Comparison of ENCODE assay signal across 19 cellular contexts in the genomic region with DNA sequence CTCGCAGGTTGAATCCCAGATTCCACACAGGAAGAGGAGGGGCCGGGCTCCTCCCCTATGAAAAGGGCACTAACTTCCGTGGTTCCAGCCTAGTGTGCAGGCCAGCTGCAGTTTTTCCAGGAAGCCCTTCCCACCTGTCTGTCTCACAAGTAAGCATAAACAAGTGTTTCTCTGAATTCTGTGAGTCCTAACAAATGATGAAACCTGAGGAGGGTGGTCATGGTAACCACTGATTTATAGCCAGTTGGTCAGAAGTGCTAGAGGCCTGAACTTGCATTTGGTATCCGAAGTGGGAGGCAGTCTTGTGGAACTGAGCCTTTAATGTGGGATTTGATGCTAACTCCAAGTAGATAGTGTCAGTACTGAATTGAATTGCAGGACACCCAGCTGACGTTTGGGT. TPM values are rescaled to one million over a fixed set of nuclear protein-coding genes. Genes with fewer than 3 reads are reported as not detected.
DNase-seq lines count a peak whose midpoint lies in the region; ATAC-seq, FAIRE-seq and TF ChIP-seq lines count a peak whose summit lies in the region.
"Had no signal": no experiment of that assay in that cellular context is flagged by ENCODE, and none has a peak within 500 bp of the region (broad histone marks: within the 10 kb centered on the region; RNA-seq: fewer than 3 reads in every experiment).

No MANE protein-coding gene starts in this region.

- peak in 1 of 2 experiments; percentile 68; a peak in 2 of 4 replicates for TF ChIP-seq EP300 in GM12878 (IDR thresholded peaks at IDR 0.05; ENCODE audit: borderline replicate concordance in 1 of 2, control insufficient read depth in 1 of 2, low read depth in 2 of 2, low read length in 2 of 2)

- in situ Hi-C loops in GM12878 (cut with MboI): no loop called here

- RAD21 ChIA-PET in GM12878 (lab: Charles Lee; ENCODE audit: unreplicated experiment): interaction anchor here (0.5 to 6.6 kb wide), 4 partner anchors 14 to 143 kb away, joined by 3 to 81 read pairs (median 4); no protein-coding TSS in a partner anchor

- no peaks in the 10 kb centered on the region for H3K9me3 ChIP-seq in GM12878 (replicated peaks; ENCODE audit: control insufficient read depth, insufficient read depth, low read length)
- H3K9me3 ChIP-seq: adrenal gland had no signal

- CTCF ChIA-PET in GM12878 (lab: Yijun Ruan, JAX): interaction anchor here (0.8 to 9.1 kb wide), 4 partner anchors 15 to 176 kb away, joined by 3 to 129 read pairs (median 26); no protein-coding TSS in a partner anchor

- TF ChIP-seq RAD21 in GM12878 (IDR thresholded peaks at IDR 0.05; ENCODE audit: insufficient read depth, low read depth, low read length): no peak

- H4K20me1 ChIP-seq in GM12878 (ENCODE audit: control insufficient read depth, insufficient read depth): no peaks in the 10 kb centered on the region

- no peak overlapping the region for H3K27ac ChIP-seq in GM12878 (ENCODE audit: control insufficient read depth, insufficient read depth)
- H3K27ac ChIP-seq: adrenal gland, dorsolateral prefrontal cortex had no signal

- POLR2A ChIA-PET in GM12878 (lab: Charles Lee): no interaction called here

- H2AFZ ChIP-seq in GM12878 (ENCODE audit: control insufficient read depth, low read depth, low read length): no peak overlapping the region

- no peaks in the 10 kb centered on the region for H3K36me3 ChIP-seq in GM12878 (ENCODE audit: control insufficient read depth in 2 of 2, insufficient read depth in 2 of 2, low read length in 1 of 2)
- H3K36me3 ChIP-seq: adrenal gland had no signal

- FAIRE-seq in GM12878 (lab: Jason Lieb, UNC): no peak
- FAIRE-seq: GM12892, small intestine had no signal

- SMC1A ChIA-PET in GM12878 (lab: Charles Lee; ENCODE audit: uncharacterized antibody, unreplicated experiment): interaction anchor here (0.6 to 6.2 kb wide), 3 partner anchors 16 to 564 kb away, joined by 3 to 89 read pairs (median 23); no protein-coding TSS in a partner anchor

- H3K4me1 ChIP-seq in GM12878 (ENCODE audit: control insufficient read depth, insufficient read depth, low read length): no peaks in the 10 kb centered on the region

- no peak for TF ChIP-seq CTCF in GM12878 (IDR thresholded peaks at IDR 0.05 in 2 of 3, conservative IDR thresholded peaks at IDR 0.05 in 1 of 3; ENCODE audit: control insufficient read depth in 2 of 3, extremely low read depth in 1 of 3, insufficient read depth in 1 of 3, low read depth in 3 of 3, low read length in 3 of 3)
- TF ChIP-seq CTCF in omental fat pad (IDR thresholded peaks at IDR 0.05): no peak

- no peak overlapping the region for H3K4me3 ChIP-seq in GM12878
- H3K4me3 ChIP-seq: adrenal gland, dorsolateral prefrontal cortex had no signal

- no peak overlapping the region for H3K9ac ChIP-seq in GM12878 (ENCODE audit: control insufficient read depth, insufficient read depth, low read length)

- no peaks in the 10 kb centered on the region for H3K79me2 ChIP-seq in GM12878 (ENCODE audit: control insufficient read depth, insufficient read depth, low read length)

- BruUV-seq in GM12878 (replicated peaks; lab: Mats Ljungman, UMichigan): no TSS peak

- TF ChIP-seq POLR2A in GM12878 (IDR thresholded peaks at IDR 0.05; ENCODE audit: low read depth, low read length): no peak

- 0% methylated on average over 5 of the region's 5 CpGs for WGBS in GM12878 (ENCODE audit: insufficient coverage, insufficient replicate concordance, low lambda C conversion rate, missing lambda C conversion rate)

- DNase-seq in DMS53 (lab: John Stamatoyannopoulos, UW): peak; percentile 78
- DNase-seq in NCI-H524 (lab: John Stamatoyannopoulos, UW): peak; percentile 91 to 96
- no peak for DNase-seq in GM12878 (ENCODE audit: low read depth, low spot score)
- DNase-seq in omental fat pad (ENCODE audit: low spot score): no peak
- DNase-seq in GOT3 (lab: John Stamatoyannopoulos, UW): no peak
- no peak for DNase-seq in NCI-H1694 (lab: John Stamatoyannopoulos, UW)
- DNase-seq: adrenal gland; COR-L47; dorsolateral prefrontal cortex; left ventricle myocardium superior; NCI-H2081; small intestine; stimulated activated CD4-positive, alpha-beta T cell treated with anti-CD3 and anti-CD28 coated beads, Interleukin-4, amount 100 ng/mL, for 24 hours; T-helper 17 cell had no signal

- ATAC-seq in HG02852 (IDR thresholded peaks at IDR 0.05; ENCODE audit: unreplicated experiment) (peak; percentile 65), GM12878 (peak; percentile 78), omental fat pad (ENCODE audit: low FRiP score) (no peak)
- ATAC-seq: left ventricle myocardium superior, T-helper 17 cell had no signal

- no peak overlapping the region for H3K4me2 ChIP-seq in GM12878 (ENCODE audit: control insufficient read depth, insufficient read depth)

- H3K27me3 ChIP-seq in GM12878 (replicated peaks in 1 of 2; ENCODE audit: control insufficient read depth in 2 of 2, insufficient read depth in 2 of 2, low read length in 1 of 2): no peaks in the 10 kb centered on the region
- H3K27me3 ChIP-seq: adrenal gland, dorsolateral prefrontal cortex had no signal

- intact Hi-C loops in GM12878 (cut with micrococcal nuclease; ENCODE audit: unreplicated experiment): no loop called here

TF ChIP-seq in GM12878, 131 proteins besides CTCF, POLR2A, EP300 and RAD21 (continues in another document):
- TF ChIP-seq FOXM1 (IDR thresholded peaks at IDR 0.05; ENCODE audit: low read depth, low read length): no peak
- peak; percentile 71 for TF ChIP-seq NR2F1 (conservative IDR thresholded peaks at IDR 0.05)
- peak; percentile 83 for TF ChIP-seq RUNX3 (IDR thresholded peaks at IDR 0.05; ENCODE audit: low read length)
- no peak for TF ChIP-seq CHD4 (IDR thresholded peaks at IDR 0.05)
- TF ChIP-seq KDM1A (IDR thresholded peaks at IDR 0.05; ENCODE audit: borderline replicate concordance): no peak
- TF ChIP-seq, protein P1, sequence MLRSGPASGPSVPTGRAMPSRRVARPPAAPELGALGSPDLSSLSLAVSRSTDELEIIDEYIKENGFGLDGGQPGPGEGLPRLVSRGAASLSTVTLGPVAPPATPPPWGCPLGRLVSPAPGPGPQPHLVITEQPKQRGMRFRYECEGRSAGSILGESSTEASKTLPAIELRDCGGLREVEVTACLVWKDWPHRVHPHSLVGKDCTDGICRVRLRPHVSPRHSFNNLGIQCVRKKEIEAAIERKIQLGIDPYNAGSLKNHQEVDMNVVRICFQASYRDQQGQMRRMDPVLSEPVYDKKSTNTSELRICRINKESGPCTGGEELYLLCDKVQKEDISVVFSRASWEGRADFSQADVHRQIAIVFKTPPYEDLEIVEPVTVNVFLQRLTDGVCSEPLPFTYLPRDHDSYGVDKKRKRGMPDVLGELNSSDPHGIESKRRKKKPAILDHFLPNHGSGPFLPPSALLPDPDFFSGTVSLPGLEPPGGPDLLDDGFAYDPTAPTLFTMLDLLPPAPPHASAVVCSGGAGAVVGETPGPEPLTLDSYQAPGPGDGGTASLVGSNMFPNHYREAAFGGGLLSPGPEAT (IDR thresholded peaks at IDR 0.05; ENCODE audit: low read depth): no peak
- 0 out of 2 replicates have a peak, but pooled peaks have one; percentile 25 for TF ChIP-seq PAX5 (IDR thresholded peaks at IDR 0.05; ENCODE audit: borderline replicate concordance, low read depth, low read length)
- TF ChIP-seq MTA3 (IDR thresholded peaks at IDR 0.05; ENCODE audit: borderline replicate concordance, low read length): no peak
- TF ChIP-seq RFX5 (IDR thresholded peaks at IDR 0.05; ENCODE audit: low read depth, low read length): no peak
- no peak for TF ChIP-seq ZNF384 (IDR thresholded peaks at IDR 0.05; ENCODE audit: borderline replicate concordance, low read depth, low read length)
- TF ChIP-seq, protein P2, sequence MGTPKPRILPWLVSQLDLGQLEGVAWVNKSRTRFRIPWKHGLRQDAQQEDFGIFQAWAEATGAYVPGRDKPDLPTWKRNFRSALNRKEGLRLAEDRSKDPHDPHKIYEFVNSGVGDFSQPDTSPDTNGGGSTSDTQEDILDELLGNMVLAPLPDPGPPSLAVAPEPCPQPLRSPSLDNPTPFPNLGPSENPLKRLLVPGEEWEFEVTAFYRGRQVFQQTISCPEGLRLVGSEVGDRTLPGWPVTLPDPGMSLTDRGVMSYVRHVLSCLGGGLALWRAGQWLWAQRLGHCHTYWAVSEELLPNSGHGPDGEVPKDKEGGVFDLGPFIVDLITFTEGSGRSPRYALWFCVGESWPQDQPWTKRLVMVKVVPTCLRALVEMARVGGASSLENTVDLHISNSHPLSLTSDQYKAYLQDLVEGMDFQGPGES (IDR thresholded peaks at IDR 0.05): no peak
- no peak for TF ChIP-seq ASH2L (IDR thresholded peaks at IDR 0.05; ENCODE audit: borderline replicate concordance, low read depth)
- TF ChIP-seq EZH2 (IDR thresholded peaks at IDR 0.05; ENCODE audit: borderline replicate concordance, control insufficient read depth, low read depth, low read length): no peak
- TF ChIP-seq CHD2 (IDR thresholded peaks at IDR 0.05; ENCODE audit: borderline replicate concordance, low read depth, low read length): no peak

RNA-seq across cellular contexts. Expression of a gene that starts 54.7 kb away (rescaled TPM):
- total RNA-seq in GM12878 (2013; cell fraction: nucleolus; rRNA removed): 0.08 TPM in 1 of 2 replicates, not detected in the other
- total RNA-seq in GM12878 (2014; rRNA removed): not detected in 2 replicates
- total RNA-seq in GM12878 (2014; rRNA removed; fragmentation: Illumina TruSeq; extraction: Trizol): not detected in 2 replicates
- 0.05 and 0.13 TPM in 2 replicates for total RNA-seq in GM12878 (2021)
- polyA plus RNA-seq in GM12878 (2011; ENCODE audit: low read depth): 0.03 TPM
- polyA plus RNA-seq in GM12878 (2011; rRNA removed): not detected in 2 replicates
- polyA plus RNA-seq in GM12878 (2011; cell fraction: cytosol; rRNA removed): not detected in 2 replicates
- not detected in 2 replicates for polyA plus RNA-seq in GM12878 (2011; cell fraction: nucleus; rRNA removed)
- not detected in 2 replicates for polyA plus RNA-seq in GM12878 (2012)
- not detected in 2 replicates for polyA plus RNA-seq in GM12878 (2014; fragmentation: Illumina TruSeq; extraction: Trizol)
- not detected for polyA plus RNA-seq in GM12878 (2014; fragmentation: Nextera tagmentation; extraction: Ambion mirVana)
- not detected in 2 replicates for polyA plus RNA-seq in GM12878 (2014; rRNA removed)
- not detected for polyA plus RNA-seq in GM12878 (2016; fragmentation: Nextera tagmentation; extraction: Ambion mirVana)
- polyA minus RNA-seq in GM12878 (2011; rRNA and poly(A)+ RNA removed): not detected in 2 replicates
- not detected in 2 replicates for polyA minus RNA-seq in GM12878 (2011; cell fraction: cytosol; rRNA and poly(A)+ RNA removed)
- polyA minus RNA-seq in GM12878 (2011; cell fraction: nucleus; rRNA and poly(A)+ RNA removed): under 0.01 TPM in 1 of 2 replicates, not detected in the other
- total RNA-seq in omental fat pad: 100 to 1,000 TPM in 2 of 4 donors, 10 to 100 TPM in 2; 47.9 to 318 (median 110) TPM
- total RNA-seq: activated CD8-positive, alpha-beta memory T cell treated with anti-CD3 and anti-CD28 coated beads for 36 hours; G401; MCF 10A had no signal

Comparison
In these comparisons a context has a peak if more than half of its experiments do, and no peak if none do; other contexts are left out.
1. DNase-seq: peak in DMS53 (single experiment) and NCI-H524 (2 of 2); none in GM12878 (single experiment), omental fat pad (single experiment), GOT3 (single experiment) and NCI-H1694 (single experiment).
2. RNA of a gene that starts 54.7 kb away (total RNA-seq): 47.9 to 318 TPM in omental fat pad; 0.05 to 0.13 TPM in GM12878; every median in the first group is over 10 times any median in the second.